In the genomic region with DNA sequence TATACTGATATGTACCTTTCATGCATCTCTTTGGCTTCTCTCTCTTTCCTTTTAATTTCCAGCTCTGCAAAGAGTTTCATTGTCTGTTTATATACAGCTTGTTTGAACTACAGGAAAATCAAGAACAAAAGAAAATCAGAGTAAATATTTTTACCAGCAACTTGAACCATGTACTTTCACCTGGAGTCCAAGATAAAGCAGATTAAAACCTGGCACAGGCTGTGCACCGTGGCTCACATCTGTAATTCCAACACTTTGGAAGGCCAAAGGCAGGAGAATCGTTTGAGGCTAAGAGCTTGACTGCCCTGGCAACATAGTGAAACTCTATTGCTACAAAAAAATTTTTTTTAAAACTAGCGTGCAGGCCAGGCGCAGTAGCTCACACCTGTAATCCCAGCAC, we compare ENCODE assay signal across 1 cellular context.
TF ChIP-seq lines count a peak whose summit lies in the region.

No MANE protein-coding gene starts in this region.

TF ChIP-seq in HepG2, 621 proteins besides CTCF, POLR2A, EP300 and RAD21 (continued from another document and continues in another):
- TF ChIP-seq, protein P1, sequence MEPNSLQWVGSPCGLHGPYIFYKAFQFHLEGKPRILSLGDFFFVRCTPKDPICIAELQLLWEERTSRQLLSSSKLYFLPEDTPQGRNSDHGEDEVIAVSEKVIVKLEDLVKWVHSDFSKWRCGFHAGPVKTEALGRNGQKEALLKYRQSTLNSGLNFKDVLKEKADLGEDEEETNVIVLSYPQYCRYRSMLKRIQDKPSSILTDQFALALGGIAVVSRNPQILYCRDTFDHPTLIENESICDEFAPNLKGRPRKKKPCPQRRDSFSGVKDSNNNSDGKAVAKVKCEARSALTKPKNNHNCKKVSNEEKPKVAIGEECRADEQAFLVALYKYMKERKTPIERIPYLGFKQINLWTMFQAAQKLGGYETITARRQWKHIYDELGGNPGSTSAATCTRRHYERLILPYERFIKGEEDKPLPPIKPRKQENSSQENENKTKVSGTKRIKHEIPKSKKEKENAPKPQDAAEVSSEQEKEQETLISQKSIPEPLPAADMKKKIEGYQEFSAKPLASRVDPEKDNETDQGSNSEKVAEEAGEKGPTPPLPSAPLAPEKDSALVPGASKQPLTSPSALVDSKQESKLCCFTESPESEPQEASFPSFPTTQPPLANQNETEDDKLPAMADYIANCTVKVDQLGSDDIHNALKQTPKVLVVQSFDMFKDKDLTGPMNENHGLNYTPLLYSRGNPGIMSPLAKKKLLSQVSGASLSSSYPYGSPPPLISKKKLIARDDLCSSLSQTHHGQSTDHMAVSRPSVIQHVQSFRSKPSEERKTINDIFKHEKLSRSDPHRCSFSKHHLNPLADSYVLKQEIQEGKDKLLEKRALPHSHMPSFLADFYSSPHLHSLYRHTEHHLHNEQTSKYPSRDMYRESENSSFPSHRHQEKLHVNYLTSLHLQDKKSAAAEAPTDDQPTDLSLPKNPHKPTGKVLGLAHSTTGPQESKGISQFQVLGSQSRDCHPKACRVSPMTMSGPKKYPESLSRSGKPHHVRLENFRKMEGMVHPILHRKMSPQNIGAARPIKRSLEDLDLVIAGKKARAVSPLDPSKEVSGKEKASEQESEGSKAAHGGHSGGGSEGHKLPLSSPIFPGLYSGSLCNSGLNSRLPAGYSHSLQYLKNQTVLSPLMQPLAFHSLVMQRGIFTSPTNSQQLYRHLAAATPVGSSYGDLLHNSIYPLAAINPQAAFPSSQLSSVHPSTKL (CRISPR knock-in tag; IDR thresholded peaks at IDR 0.05): peak; percentile 64; the same call in 1 of the 2 replicates
- TF ChIP-seq ETV6 (CRISPR knock-in tag; conservative IDR thresholded peaks at IDR 0.05) (no peak), MIXL1 (CRISPR knock-in tag; IDR thresholded peaks at IDR 0.05) (0 out of 2 replicates have a peak, but pooled peaks have one; percentile 36), SALL1 (CRISPR knock-in tag; IDR thresholded peaks at IDR 0.05) (peak; percentile 49), CHD2 (IDR thresholded peaks at IDR 0.05; ENCODE audit: low read depth, low read length) (no peak), SOX5 (CRISPR knock-in tag; IDR thresholded peaks at IDR 0.05; ENCODE audit: borderline replicate concordance) (peak; percentile 87), TOPORS (CRISPR knock-in tag; IDR thresholded peaks at IDR 0.05) (no peak), ZNF12 (CRISPR knock-in tag; IDR thresholded peaks at IDR 0.05) (no peak), EHMT2 (IDR thresholded peaks at IDR 0.05; ENCODE audit: borderline replicate concordance, low read depth, low read length) (no peak), SOX6 (IDR thresholded peaks at IDR 0.05) (no peak), SOX6 (CRISPR knock-in tag; IDR thresholded peaks at IDR 0.05) (peak; percentile 64; the same call in 1 of the 2 replicates), ZNF143 (CRISPR knock-in tag; IDR thresholded peaks at IDR 0.05) (no peak), NFKB2 (CRISPR knock-in tag; IDR thresholded peaks at IDR 0.05; ENCODE audit: borderline replicate concordance) (no peak), JUN (CRISPR knock-in tag; IDR thresholded peaks at IDR 0.05) (no peak), NKX3-1 (CRISPR knock-in tag; IDR thresholded peaks at IDR 0.05) (no peak), TARDBP (CRISPR knock-in tag; IDR thresholded peaks at IDR 0.05) (no peak), KDM1A (CRISPR knock-in tag; IDR thresholded peaks at IDR 0.05) (no peak), FOXO1 (CRISPR knock-in tag; IDR thresholded peaks at IDR 0.05) (peak; percentile 43; the same call in 1 of the 2 replicates), MAFF (IDR thresholded peaks at IDR 0.05; ENCODE audit: low read depth, low read length) (no peak), IKZF1 (IDR thresholded peaks at IDR 0.05) (no peak), TOE1 (CRISPR knock-in tag; IDR thresholded peaks at IDR 0.05) (no peak)
- TF ChIP-seq, protein P2, sequence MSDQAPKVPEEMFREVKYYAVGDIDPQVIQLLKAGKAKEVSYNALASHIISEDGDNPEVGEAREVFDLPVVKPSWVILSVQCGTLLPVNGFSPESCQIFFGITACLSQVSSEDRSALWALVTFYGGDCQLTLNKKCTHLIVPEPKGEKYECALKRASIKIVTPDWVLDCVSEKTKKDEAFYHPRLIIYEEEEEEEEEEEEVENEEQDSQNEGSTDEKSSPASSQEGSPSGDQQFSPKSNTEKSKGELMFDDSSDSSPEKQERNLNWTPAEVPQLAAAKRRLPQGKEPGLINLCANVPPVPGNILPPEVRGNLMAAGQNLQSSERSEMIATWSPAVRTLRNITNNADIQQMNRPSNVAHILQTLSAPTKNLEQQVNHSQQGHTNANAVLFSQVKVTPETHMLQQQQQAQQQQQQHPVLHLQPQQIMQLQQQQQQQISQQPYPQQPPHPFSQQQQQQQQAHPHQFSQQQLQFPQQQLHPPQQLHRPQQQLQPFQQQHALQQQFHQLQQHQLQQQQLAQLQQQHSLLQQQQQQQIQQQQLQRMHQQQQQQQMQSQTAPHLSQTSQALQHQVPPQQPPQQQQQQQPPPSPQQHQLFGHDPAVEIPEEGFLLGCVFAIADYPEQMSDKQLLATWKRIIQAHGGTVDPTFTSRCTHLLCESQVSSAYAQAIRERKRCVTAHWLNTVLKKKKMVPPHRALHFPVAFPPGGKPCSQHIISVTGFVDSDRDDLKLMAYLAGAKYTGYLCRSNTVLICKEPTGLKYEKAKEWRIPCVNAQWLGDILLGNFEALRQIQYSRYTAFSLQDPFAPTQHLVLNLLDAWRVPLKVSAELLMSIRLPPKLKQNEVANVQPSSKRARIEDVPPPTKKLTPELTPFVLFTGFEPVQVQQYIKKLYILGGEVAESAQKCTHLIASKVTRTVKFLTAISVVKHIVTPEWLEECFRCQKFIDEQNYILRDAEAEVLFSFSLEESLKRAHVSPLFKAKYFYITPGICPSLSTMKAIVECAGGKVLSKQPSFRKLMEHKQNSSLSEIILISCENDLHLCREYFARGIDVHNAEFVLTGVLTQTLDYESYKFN (CRISPR knock-in tag; conservative IDR thresholded peaks at IDR 0.05): peak; percentile 76
- TF ChIP-seq, protein P3, sequence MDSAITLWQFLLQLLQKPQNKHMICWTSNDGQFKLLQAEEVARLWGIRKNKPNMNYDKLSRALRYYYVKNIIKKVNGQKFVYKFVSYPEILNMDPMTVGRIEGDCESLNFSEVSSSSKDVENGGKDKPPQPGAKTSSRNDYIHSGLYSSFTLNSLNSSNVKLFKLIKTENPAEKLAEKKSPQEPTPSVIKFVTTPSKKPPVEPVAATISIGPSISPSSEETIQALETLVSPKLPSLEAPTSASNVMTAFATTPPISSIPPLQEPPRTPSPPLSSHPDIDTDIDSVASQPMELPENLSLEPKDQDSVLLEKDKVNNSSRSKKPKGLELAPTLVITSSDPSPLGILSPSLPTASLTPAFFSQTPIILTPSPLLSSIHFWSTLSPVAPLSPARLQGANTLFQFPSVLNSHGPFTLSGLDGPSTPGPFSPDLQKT (CRISPR knock-in tag; IDR thresholded peaks at IDR 0.05; ENCODE audit: borderline replicate concordance): no peak
- TF ChIP-seq, protein P4, sequence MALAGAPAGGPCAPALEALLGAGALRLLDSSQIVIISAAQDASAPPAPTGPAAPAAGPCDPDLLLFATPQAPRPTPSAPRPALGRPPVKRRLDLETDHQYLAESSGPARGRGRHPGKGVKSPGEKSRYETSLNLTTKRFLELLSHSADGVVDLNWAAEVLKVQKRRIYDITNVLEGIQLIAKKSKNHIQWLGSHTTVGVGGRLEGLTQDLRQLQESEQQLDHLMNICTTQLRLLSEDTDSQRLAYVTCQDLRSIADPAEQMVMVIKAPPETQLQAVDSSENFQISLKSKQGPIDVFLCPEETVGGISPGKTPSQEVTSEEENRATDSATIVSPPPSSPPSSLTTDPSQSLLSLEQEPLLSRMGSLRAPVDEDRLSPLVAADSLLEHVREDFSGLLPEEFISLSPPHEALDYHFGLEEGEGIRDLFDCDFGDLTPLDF (CRISPR knock-in tag; IDR thresholded peaks at IDR 0.05): no peak
- TF ChIP-seq, protein P5, sequence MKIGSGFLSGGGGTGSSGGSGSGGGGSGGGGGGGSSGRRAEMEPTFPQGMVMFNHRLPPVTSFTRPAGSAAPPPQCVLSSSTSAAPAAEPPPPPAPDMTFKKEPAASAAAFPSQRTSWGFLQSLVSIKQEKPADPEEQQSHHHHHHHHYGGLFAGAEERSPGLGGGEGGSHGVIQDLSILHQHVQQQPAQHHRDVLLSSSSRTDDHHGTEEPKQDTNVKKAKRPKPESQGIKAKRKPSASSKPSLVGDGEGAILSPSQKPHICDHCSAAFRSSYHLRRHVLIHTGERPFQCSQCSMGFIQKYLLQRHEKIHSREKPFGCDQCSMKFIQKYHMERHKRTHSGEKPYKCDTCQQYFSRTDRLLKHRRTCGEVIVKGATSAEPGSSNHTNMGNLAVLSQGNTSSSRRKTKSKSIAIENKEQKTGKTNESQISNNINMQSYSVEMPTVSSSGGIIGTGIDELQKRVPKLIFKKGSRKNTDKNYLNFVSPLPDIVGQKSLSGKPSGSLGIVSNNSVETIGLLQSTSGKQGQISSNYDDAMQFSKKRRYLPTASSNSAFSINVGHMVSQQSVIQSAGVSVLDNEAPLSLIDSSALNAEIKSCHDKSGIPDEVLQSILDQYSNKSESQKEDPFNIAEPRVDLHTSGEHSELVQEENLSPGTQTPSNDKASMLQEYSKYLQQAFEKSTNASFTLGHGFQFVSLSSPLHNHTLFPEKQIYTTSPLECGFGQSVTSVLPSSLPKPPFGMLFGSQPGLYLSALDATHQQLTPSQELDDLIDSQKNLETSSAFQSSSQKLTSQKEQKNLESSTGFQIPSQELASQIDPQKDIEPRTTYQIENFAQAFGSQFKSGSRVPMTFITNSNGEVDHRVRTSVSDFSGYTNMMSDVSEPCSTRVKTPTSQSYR (CRISPR knock-in tag; IDR thresholded peaks at IDR 0.05; ENCODE audit: borderline replicate concordance): no peak
- TF ChIP-seq, protein P6, sequence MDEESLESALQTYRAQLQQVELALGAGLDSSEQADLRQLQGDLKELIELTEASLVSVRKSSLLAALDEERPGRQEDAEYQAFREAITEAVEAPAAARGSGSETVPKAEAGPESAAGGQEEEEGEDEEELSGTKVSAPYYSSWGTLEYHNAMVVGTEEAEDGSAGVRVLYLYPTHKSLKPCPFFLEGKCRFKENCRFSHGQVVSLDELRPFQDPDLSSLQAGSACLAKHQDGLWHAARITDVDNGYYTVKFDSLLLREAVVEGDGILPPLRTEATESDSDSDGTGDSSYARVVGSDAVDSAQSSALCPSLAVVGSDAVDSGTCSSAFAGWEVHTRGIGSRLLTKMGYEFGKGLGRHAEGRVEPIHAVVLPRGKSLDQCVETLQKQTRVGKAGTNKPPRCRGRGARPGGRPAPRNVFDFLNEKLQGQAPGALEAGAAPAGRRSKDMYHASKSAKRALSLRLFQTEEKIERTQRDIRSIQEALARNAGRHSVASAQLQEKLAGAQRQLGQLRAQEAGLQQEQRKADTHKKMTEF (CRISPR knock-in tag; IDR thresholded peaks at IDR 0.05): peak; percentile 19; the same call in 1 of the 2 replicates
- TF ChIP-seq, protein P7, sequence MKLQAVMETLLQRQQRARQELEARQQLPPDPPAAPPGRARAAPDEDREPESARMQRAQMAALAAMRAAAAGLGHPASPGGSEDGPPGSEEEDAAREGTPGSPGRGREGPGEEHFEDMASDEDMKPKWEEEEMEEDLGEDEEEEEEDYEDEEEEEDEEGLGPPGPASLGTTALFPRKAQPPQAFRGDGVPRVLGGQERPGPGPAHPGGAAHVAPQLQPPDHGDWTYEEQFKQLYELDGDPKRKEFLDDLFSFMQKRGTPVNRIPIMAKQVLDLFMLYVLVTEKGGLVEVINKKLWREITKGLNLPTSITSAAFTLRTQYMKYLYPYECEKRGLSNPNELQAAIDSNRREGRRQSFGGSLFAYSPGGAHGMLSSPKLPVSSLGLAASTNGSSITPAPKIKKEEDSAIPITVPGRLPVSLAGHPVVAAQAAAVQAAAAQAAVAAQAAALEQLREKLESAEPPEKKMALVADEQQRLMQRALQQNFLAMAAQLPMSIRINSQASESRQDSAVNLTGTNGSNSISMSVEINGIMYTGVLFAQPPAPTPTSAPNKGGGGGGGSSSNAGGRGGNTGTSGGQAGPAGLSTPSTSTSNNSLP (IDR thresholded peaks at IDR 0.05; ENCODE audit: low read depth, low read length): peak; percentile 59; the same call in 1 of the 2 replicates
- TF ChIP-seq, protein P8, sequence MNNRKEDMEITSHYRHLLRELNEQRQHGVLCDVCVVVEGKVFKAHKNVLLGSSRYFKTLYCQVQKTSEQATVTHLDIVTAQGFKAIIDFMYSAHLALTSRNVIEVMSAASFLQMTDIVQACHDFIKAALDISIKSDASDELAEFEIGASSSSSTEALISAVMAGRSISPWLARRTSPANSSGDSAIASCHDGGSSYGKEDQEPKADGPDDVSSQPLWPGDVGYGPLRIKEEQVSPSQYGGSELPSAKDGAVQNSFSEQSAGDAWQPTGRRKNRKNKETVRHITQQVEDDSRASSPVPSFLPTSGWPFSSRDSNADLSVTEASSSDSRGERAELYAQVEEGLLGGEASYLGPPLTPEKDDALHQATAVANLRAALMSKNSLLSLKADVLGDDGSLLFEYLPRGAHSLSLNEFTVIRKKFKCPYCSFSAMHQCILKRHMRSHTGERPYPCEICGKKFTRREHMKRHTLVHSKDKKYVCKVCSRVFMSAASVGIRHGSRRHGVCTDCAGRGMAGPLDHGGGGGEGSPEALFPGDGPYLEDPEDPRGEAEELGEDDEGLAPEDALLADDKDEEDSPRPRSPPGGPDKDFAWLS (CRISPR knock-in tag; IDR thresholded peaks at IDR 0.05; ENCODE audit: borderline replicate concordance): no peak
- TF ChIP-seq, protein P9, sequence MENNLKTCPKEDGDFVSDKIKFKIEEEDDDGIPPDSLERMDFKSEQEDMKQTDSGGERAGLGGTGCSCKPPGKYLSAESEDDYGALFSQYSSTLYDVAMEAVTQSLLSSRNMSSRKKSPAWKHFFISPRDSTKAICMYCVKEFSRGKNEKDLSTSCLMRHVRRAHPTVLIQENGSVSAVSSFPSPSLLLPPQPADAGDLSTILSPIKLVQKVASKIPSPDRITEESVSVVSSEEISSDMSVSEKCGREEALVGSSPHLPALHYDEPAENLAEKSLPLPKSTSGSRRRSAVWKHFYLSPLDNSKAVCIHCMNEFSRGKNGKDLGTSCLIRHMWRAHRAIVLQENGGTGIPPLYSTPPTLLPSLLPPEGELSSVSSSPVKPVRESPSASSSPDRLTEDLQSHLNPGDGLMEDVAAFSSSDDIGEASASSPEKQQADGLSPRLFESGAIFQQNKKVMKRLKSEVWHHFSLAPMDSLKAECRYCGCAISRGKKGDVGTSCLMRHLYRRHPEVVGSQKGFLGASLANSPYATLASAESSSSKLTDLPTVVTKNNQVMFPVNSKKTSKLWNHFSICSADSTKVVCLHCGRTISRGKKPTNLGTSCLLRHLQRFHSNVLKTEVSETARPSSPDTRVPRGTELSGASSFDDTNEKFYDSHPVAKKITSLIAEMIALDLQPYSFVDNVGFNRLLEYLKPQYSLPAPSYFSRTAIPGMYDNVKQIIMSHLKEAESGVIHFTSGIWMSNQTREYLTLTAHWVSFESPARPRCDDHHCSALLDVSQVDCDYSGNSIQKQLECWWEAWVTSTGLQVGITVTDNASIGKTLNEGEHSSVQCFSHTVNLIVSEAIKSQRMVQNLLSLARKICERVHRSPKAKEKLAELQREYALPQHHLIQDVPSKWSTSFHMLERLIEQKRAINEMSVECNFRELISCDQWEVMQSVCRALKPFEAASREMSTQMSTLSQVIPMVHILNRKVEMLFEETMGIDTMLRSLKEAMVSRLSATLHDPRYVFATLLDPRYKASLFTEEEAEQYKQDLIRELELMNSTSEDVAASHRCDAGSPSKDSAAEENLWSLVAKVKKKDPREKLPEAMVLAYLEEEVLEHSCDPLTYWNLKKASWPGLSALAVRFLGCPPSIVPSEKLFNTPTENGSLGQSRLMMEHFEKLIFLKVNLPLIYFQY (CRISPR knock-in tag; IDR thresholded peaks at IDR 0.05; ENCODE audit: borderline replicate concordance): no peak
